Comparison of ENCODE assay signal across 34 cellular contexts in genomic region chrX:111165902-111166301, GRCh38.
"Had no signal": no experiment of that assay in that cellular context is flagged by ENCODE, and none has a peak within 500 bp of the region (broad histone marks: within the 10 kb centered on the region; RNA-seq: fewer than 3 reads in every experiment).

No MANE protein-coding gene starts in this region.

- H3K9me3 Mint-ChIP-seq: activated B cell treated with CpG ODN at 0.5 μM for 24 hours; activated CD4-positive, alpha-beta T cell treated with anti-CD3 and anti-CD28 coated beads, Interleukin-2, amount 10 ng/mL, durations not matched to agents 24 days and 14 days; activated naive CD4-positive, alpha-beta T cell treated with anti-CD3 and anti-CD28 coated beads, Interleukin-2, amount 10 ng/mL, durations not matched to agents 7 days and 5 days; activated naive CD4-positive, alpha-beta T cell treated with anti-CD3 and anti-CD28 coated beads, Interleukin-2, amount 50 U/mL, for 24 hours; activated naive CD8-positive, alpha-beta T cell treated with anti-CD3 and anti-CD28 coated beads, Interleukin-2, amount 10 ng/mL, durations not matched to agents 7 days and 5 days; activated naive CD8-positive, alpha-beta T cell treated with anti-CD3 and anti-CD28 coated beads, Interleukin-2, amount 50 U/mL, for 24 hours; activated T-cell treated with anti-CD3 and anti-CD28 coated beads, Interleukin-2, amount 50 U/mL, for 24 hours; activated T-helper 2 cell treated with anti-CD3 and anti-CD28 coated beads, Interferon-gamma antibody, Interleukin-2, Interleukin-4, amounts not matched to agents 10 μg/mL and 5 μg/mL and 100 μg/mL, durations not matched to agents 14 hours and 24 hours and 36 hours; T-helper 1 cell treated with Interleukin-12 subunit alpha and Interleukin-12 subunit beta and Interleukin-4 antibody, amounts not matched to agents 30 μg/mL and 1 μg/mL, for 36 hours; T-helper 2 cell treated with Interferon-gamma antibody and Interleukin-4, amounts not matched to agents 5 μg/mL and 100 μg/mL, for 36 hours had no signal

- H3K9me3 ChIP-seq: ascending aorta, body of pancreas, breast epithelium had no signal

- H3K27ac Mint-ChIP-seq: activated B cell treated with CpG ODN at 0.5 μM for 24 hours; activated CD4-positive, alpha-beta memory T cell treated with anti-CD3 and anti-CD28 coated beads, Interleukin-2, amount 10 ng/mL, durations not matched to agents 7 days and 5 days; activated CD4-positive, alpha-beta T cell treated with anti-CD3 and anti-CD28 coated beads, Interleukin-2, amount 10 ng/mL, durations not matched to agents 24 days and 14 days; activated CD8-positive, alpha-beta memory T cell treated with anti-CD3 and anti-CD28 coated beads, Interleukin-2, amount 10 ng/mL, durations not matched to agents 7 days and 5 days; activated CD8-positive, alpha-beta T cell treated with anti-CD3 and anti-CD28 coated beads, Interleukin-2, amount 10 ng/mL, durations not matched to agents 7 days and 5 days; activated naive CD4-positive, alpha-beta T cell treated with anti-CD3 and anti-CD28 coated beads, Interleukin-2, amount 10 ng/mL, durations not matched to agents 7 days and 5 days; activated naive CD4-positive, alpha-beta T cell treated with anti-CD3 and anti-CD28 coated beads, Interleukin-2, amount 50 U/mL, for 24 hours; activated naive CD8-positive, alpha-beta T cell; activated naive CD8-positive, alpha-beta T cell treated with anti-CD3 and anti-CD28 coated beads, Interleukin-2, amount 10 ng/mL, durations not matched to agents 7 days and 5 days; activated naive CD8-positive, alpha-beta T cell treated with anti-CD3 and anti-CD28 coated beads, Interleukin-2, amount 50 U/mL, for 24 hours; activated T-cell treated with anti-CD3 and anti-CD28 coated beads, Interleukin-2, amount 50 U/mL, for 24 hours; activated T-helper 2 cell treated with anti-CD3 and anti-CD28 coated beads, Interferon-gamma antibody, Interleukin-2, Interleukin-4, amounts not matched to agents 10 μg/mL and 5 μg/mL and 100 μg/mL, durations not matched to agents 14 hours and 24 hours and 36 hours; T-helper 1 cell treated with Interleukin-12 subunit alpha and Interleukin-12 subunit beta and Interleukin-4 antibody, amounts not matched to agents 30 μg/mL and 1 μg/mL, for 36 hours; T-helper 2 cell treated with Interferon-gamma antibody and Interleukin-4, amounts not matched to agents 5 μg/mL and 100 μg/mL, for 36 hours had no signal

- H3K27me3 Mint-ChIP-seq: activated B cell treated with CpG ODN at 0.5 μM for 24 hours; activated CD4-positive, alpha-beta memory T cell treated with anti-CD3 and anti-CD28 coated beads, Interleukin-2, amount 10 ng/mL, durations not matched to agents 7 days and 5 days; activated CD4-positive, alpha-beta T cell treated with anti-CD3 and anti-CD28 coated beads, Interleukin-2, amount 10 ng/mL, durations not matched to agents 24 days and 14 days; activated CD8-positive, alpha-beta memory T cell treated with anti-CD3 and anti-CD28 coated beads, Interleukin-2, amount 10 ng/mL, durations not matched to agents 7 days and 5 days; activated naive CD4-positive, alpha-beta T cell treated with anti-CD3 and anti-CD28 coated beads, Interleukin-2, amount 10 ng/mL, durations not matched to agents 7 days and 5 days; activated naive CD4-positive, alpha-beta T cell treated with anti-CD3 and anti-CD28 coated beads, Interleukin-2, amount 50 U/mL, for 24 hours had no signal

- H3K36me3 Mint-ChIP-seq: activated CD8-positive, alpha-beta memory T cell treated with anti-CD3 and anti-CD28 coated beads, Interleukin-2, amount 10 ng/mL, durations not matched to agents 7 days and 5 days; activated naive CD4-positive, alpha-beta T cell treated with anti-CD3 and anti-CD28 coated beads, Interleukin-2, amount 10 ng/mL, durations not matched to agents 7 days and 5 days; activated naive CD4-positive, alpha-beta T cell treated with anti-CD3 and anti-CD28 coated beads, Interleukin-2, amount 50 U/mL, for 24 hours; activated naive CD8-positive, alpha-beta T cell; activated naive CD8-positive, alpha-beta T cell treated with anti-CD3 and anti-CD28 coated beads, Interleukin-2, amount 10 ng/mL, durations not matched to agents 7 days and 5 days had no signal

- H3K36me3 ChIP-seq: ascending aorta, brain microvascular endothelial cell, breast epithelium had no signal

- H3K4me1 Mint-ChIP-seq: activated B cell treated with CpG ODN at 0.5 μM for 24 hours; activated naive CD4-positive, alpha-beta T cell treated with anti-CD3 and anti-CD28 coated beads, Interleukin-2, amount 10 ng/mL, durations not matched to agents 7 days and 5 days; activated naive CD4-positive, alpha-beta T cell treated with anti-CD3 and anti-CD28 coated beads, Interleukin-2, amount 50 U/mL, for 24 hours; activated naive CD8-positive, alpha-beta T cell treated with anti-CD3 and anti-CD28 coated beads, Interleukin-2, amount 10 ng/mL, durations not matched to agents 7 days and 5 days; activated naive CD8-positive, alpha-beta T cell treated with anti-CD3 and anti-CD28 coated beads, Interleukin-2, amount 50 U/mL, for 24 hours had no signal

- DNase-seq: activated B cell treated with CpG ODN at 0.5 μM for 24 hours; activated CD4-positive, alpha-beta memory T cell treated with anti-CD3 and anti-CD28 coated beads, Interleukin-2, amount 10 ng/mL, durations not matched to agents 7 days and 5 days; activated CD4-positive, alpha-beta T cell treated with anti-CD3 and anti-CD28 coated beads for 4 hours; activated CD4-positive, alpha-beta T cell treated with anti-CD3 and anti-CD28 coated beads, Interleukin-2, amount 10 ng/mL, durations not matched to agents 24 days and 14 days; activated CD4-positive, alpha-beta T cell treated with anti-CD3 and anti-CD28 coated beads, Interleukin-2, amount 50 U/mL, for 48 hours; activated CD4-positive, CD25-positive, alpha-beta regulatory T cell treated with anti-CD3 and anti-CD28 coated beads, Interleukin-2, amount 50 U/mL, for 72 hours; activated CD8-positive, alpha-beta memory T cell treated with anti-CD3 and anti-CD28 coated beads for 24 hours; activated CD8-positive, alpha-beta memory T cell treated with anti-CD3 and anti-CD28 coated beads, Interleukin-2, amount 10 ng/mL, durations not matched to agents 7 days and 5 days; activated CD8-positive, alpha-beta memory T cell treated with anti-CD3 and anti-CD28 coated beads, Interleukin-2, amount 50 U/mL, for 48 hours; activated CD8-positive, alpha-beta T cell treated with anti-CD3 and anti-CD28 coated beads, Interleukin-2, amount 10 ng/mL, durations not matched to agents 7 days and 5 days; activated effector memory CD4-positive, alpha-beta T cell treated with Interleukin-2 at 50 U/mL for 16 hours; activated gamma-delta T cell; activated naive CD4-positive, alpha-beta T cell treated with anti-CD3 and anti-CD28 coated beads, Interleukin-2, amount 10 ng/mL, durations not matched to agents 7 days and 5 days; activated naive CD4-positive, alpha-beta T cell treated with Interleukin-2 at 50 U/mL for 16 hours; activated naive CD8-positive, alpha-beta T cell treated with anti-CD3 and anti-CD28 coated beads, Interleukin-2, amount 10 ng/mL, durations not matched to agents 7 days and 5 days; activated naive CD8-positive, alpha-beta T cell treated with anti-CD3 and anti-CD28 coated beads, Interleukin-2, amount 50 U/mL, for 24 hours; activated T-cell treated with anti-CD3 and anti-CD28 coated beads, Interleukin-2, amount 50 U/mL, for 24 hours; activated T-cell treated with anti-CD3 and anti-CD28 coated beads, Interleukin-2, amount 50 U/mL, for 48 hours; amygdala; anterior cingulate cortex; body of pancreas; brain microvascular endothelial cell; central memory CD4-positive, alpha-beta T cell; T-helper 2 cell; T-helper 9 cell had no signal

- H3K4me1 ChIP-seq: ascending aorta, body of pancreas, breast epithelium had no signal

- ATAC-seq: activated CD8-positive, alpha-beta memory T cell treated with anti-CD3 and anti-CD28 coated beads, Interleukin-2, amount 10 ng/mL, durations not matched to agents 7 days and 5 days; activated CD8-positive, alpha-beta T cell treated with anti-CD3 and anti-CD28 coated beads, Interleukin-2, amount 10 ng/mL, durations not matched to agents 7 days and 5 days; activated naive CD8-positive, alpha-beta T cell treated with anti-CD3 and anti-CD28 coated beads, Interleukin-2, amount 50 U/mL, for 24 hours; body of pancreas had no signal

- FAIRE-seq: TTC549 had no signal

- H3K4me3 ChIP-seq: ascending aorta, body of pancreas, breast epithelium had no signal

- H3K27ac ChIP-seq: body of pancreas, brain microvascular endothelial cell, breast epithelium, VCaP had no signal

- H3K27me3 ChIP-seq: ascending aorta, body of pancreas, brain microvascular endothelial cell had no signal

- H3K4me3 Mint-ChIP-seq: activated B cell treated with CpG ODN at 0.5 μM for 24 hours; activated CD4-positive, alpha-beta memory T cell treated with anti-CD3 and anti-CD28 coated beads, Interleukin-2, amount 10 ng/mL, durations not matched to agents 7 days and 5 days; activated CD4-positive, alpha-beta T cell treated with anti-CD3 and anti-CD28 coated beads, Interleukin-2, amount 10 ng/mL, durations not matched to agents 24 days and 14 days; activated CD8-positive, alpha-beta memory T cell treated with anti-CD3 and anti-CD28 coated beads, Interleukin-2, amount 10 ng/mL, durations not matched to agents 7 days and 5 days; activated CD8-positive, alpha-beta T cell treated with anti-CD3 and anti-CD28 coated beads, Interleukin-2, amount 10 ng/mL, durations not matched to agents 7 days and 5 days; activated naive CD4-positive, alpha-beta T cell treated with anti-CD3 and anti-CD28 coated beads, Interleukin-2, amount 10 ng/mL, durations not matched to agents 7 days and 5 days; activated naive CD4-positive, alpha-beta T cell treated with anti-CD3 and anti-CD28 coated beads, Interleukin-2, amount 50 U/mL, for 24 hours; activated naive CD8-positive, alpha-beta T cell; activated naive CD8-positive, alpha-beta T cell treated with anti-CD3 and anti-CD28 coated beads, Interleukin-2, amount 10 ng/mL, durations not matched to agents 7 days and 5 days; activated naive CD8-positive, alpha-beta T cell treated with anti-CD3 and anti-CD28 coated beads, Interleukin-2, amount 50 U/mL, for 24 hours; activated T-cell treated with anti-CD3 and anti-CD28 coated beads, Interleukin-2, amount 50 U/mL, for 24 hours; T-helper 1 cell treated with Interleukin-12 subunit alpha and Interleukin-12 subunit beta and Interleukin-4 antibody, amounts not matched to agents 30 μg/mL and 1 μg/mL, for 36 hours; T-helper 2 cell treated with Interferon-gamma antibody and Interleukin-4, amounts not matched to agents 5 μg/mL and 100 μg/mL, for 36 hours had no signal
